In genomic region chr2:54988612-54989011, GRCh38 we compare ENCODE assay signal across 22 cellular contexts.
A peak's percentile ranks its signal among the peaks of the same experiment; 100 is the strongest.
DNase-seq lines count a peak whose midpoint lies in the region; ATAC-seq and TF ChIP-seq lines count a peak whose summit lies in the region.
"Had no signal": no experiment of that assay in that cellular context is flagged by ENCODE, and none has a peak within 500 bp of the region (broad histone marks: within the 10 kb centered on the region; RNA-seq: fewer than 3 reads in every experiment).

No MANE protein-coding gene starts in this region.

- peaks cover 100% of the 10 kb centered on the region for H4K20me1 ChIP-seq in SK-N-SH (ENCODE audit: insufficient read depth)
- H4K20me1 ChIP-seq in smooth muscle cell (ENCODE audit: low read depth) = peaks cover 100% of the 10 kb centered on the region

- WGBS in SK-N-SH (ENCODE audit: low lambda C conversion rate) = 88% methylated on average over 3 of the region's 3 CpGs
- WGBS in smooth muscle cell (ENCODE audit: low lambda C conversion rate) = 96% methylated on average over 3 of the region's 3 CpGs

- no peaks in the 10 kb centered on the region for H3K27me3 Mint-ChIP-seq in WTC11 (ENCODE audit: low read depth)
- H3K27me3 Mint-ChIP-seq in nephron progenitor cell (ENCODE audit: low read depth, poor library complexity) = no peaks in the 10 kb centered on the region
- H3K27me3 Mint-ChIP-seq: B cell had no signal

- H3K4me3 ChIP-seq in SK-N-SH (ENCODE audit: low read depth in 2 of 2, low read length in 1 of 2) = no peak overlapping the region
- H3K4me3 ChIP-seq in smooth muscle cell = no peak overlapping the region
- H3K4me3 ChIP-seq: GM23248, HAP-1 had no signal

- H3K4me2 ChIP-seq in SK-N-SH (no peak overlapping the region), smooth muscle cell (no peak overlapping the region)

- DNase-seq in SK-N-SH (no peak), WTC11 (ENCODE audit: low spot score) (no peak), nephron progenitor cell (no peak), smooth muscle cell (lab: John Stamatoyannopoulos, UW; ENCODE audit: unreplicated experiment) (no peak), left lobe of liver (ENCODE audit: low spot score) (no peak)
- DNase-seq: GM23248, KG1, NCI-H1092 treated with DMSO at 0.1 percent for 48 hours, NCI-H1436 treated with DMSO at 0.1 percent for 48 hours, NCI-H1930, NCI-H345, NCI-H524, NCI-H774, SHP77 had no signal

- no peaks in the 10 kb centered on the region for H3K27me3 ChIP-seq in SK-N-SH (ENCODE audit: insufficient read depth)
- no peaks in the 10 kb centered on the region for H3K27me3 ChIP-seq in smooth muscle cell (ENCODE audit: low read depth)

- H3K36me3 Mint-ChIP-seq in WTC11 (peaks cover 8% of the 10 kb centered on the region), nephron progenitor cell (ENCODE audit: low read depth) (peaks cover 42% of the 10 kb centered on the region)

- H3K27ac Mint-ChIP-seq in WTC11 = peak overlapping the region; percentile 51
- H3K27ac Mint-ChIP-seq in nephron progenitor cell = peak overlapping the region; percentile 29
- H3K27ac Mint-ChIP-seq: B cell had no signal

- peaks cover 46% of the 10 kb centered on the region for H3F3A ChIP-seq in SK-N-SH (replicated peaks; ENCODE audit: insufficient read depth)
- H3F3A ChIP-seq in smooth muscle cell (ENCODE audit: low read depth) = peaks cover 14% of the 10 kb centered on the region

- TF ChIP-seq CTCF in SK-N-SH (IDR thresholded peaks at IDR 0.05) = no peak
- no peak for TF ChIP-seq CTCF in WTC11 (IDR thresholded peaks at IDR 0.05)
- TF ChIP-seq CTCF in nephron progenitor cell (IDR thresholded peaks at IDR 0.05) = no peak
- TF ChIP-seq CTCF in smooth muscle cell (IDR thresholded peaks at IDR 0.05; ENCODE audit: borderline replicate concordance, insufficient read depth, poor library complexity, severe bottlenecking) = no peak

- peaks cover 2 to 31% of the 10 kb centered on the region in 2 experiments; a peak in 3 of 4 replicates for H3K4me1 ChIP-seq in SK-N-SH (ENCODE audit: control insufficient read depth in 1 of 2, insufficient read depth in 2 of 2, low read depth in 1 of 2, low read length in 1 of 2)
- no peaks in the 10 kb centered on the region for H3K4me1 ChIP-seq in smooth muscle cell (ENCODE audit: low read depth)

- H3K9ac ChIP-seq in SK-N-SH = no peak overlapping the region
- no peak overlapping the region for H3K9ac ChIP-seq in smooth muscle cell (ENCODE audit: low read depth)
- H3K9ac ChIP-seq: GM23248 had no signal

- no peak overlapping the region for H3K4me3 Mint-ChIP-seq in WTC11
- no peak overlapping the region for H3K4me3 Mint-ChIP-seq in nephron progenitor cell
- H3K4me3 Mint-ChIP-seq: B cell, CD14-positive monocyte had no signal

- H3K27ac ChIP-seq in SK-N-SH (ENCODE audit: low read depth in 2 of 2, low read length in 1 of 2) (no peak overlapping the region), smooth muscle cell (ENCODE audit: low read depth) (peak overlapping the region; percentile 39)
- H3K27ac ChIP-seq: GM23248, HL-60 had no signal

- no peak for TF ChIP-seq RAD21 in SK-N-SH (IDR thresholded peaks at IDR 0.05; ENCODE audit: low read length)

- H3K79me2 ChIP-seq in SK-N-SH (ENCODE audit: insufficient read depth) (peaks cover 100% of the 10 kb centered on the region), smooth muscle cell (ENCODE audit: low read depth) (peaks cover 100% of the 10 kb centered on the region)

- H3K36me3 ChIP-seq in SK-N-SH (replicated peaks in 1 of 2; ENCODE audit: control insufficient read depth in 1 of 2, insufficient read depth in 2 of 2, low read length in 1 of 2) (peaks cover 37 to 40% of the 10 kb centered on the region in 2 experiments), smooth muscle cell (ENCODE audit: low read depth) (peaks cover 14% of the 10 kb centered on the region)

- H3K9me3 ChIP-seq in SK-N-SH (no peaks in the 10 kb centered on the region), smooth muscle cell (replicated peaks; ENCODE audit: low read depth) (no peaks in the 10 kb centered on the region)
- H3K9me3 ChIP-seq: HAP-1 had no signal

- CTCF ChIA-PET in SK-N-SH (lab: Yijun Ruan, JAX) (no interaction called here), WTC11 (lab: Charles Lee) (no interaction called here)

- no peak for TF ChIP-seq EP300 in SK-N-SH (IDR thresholded peaks at IDR 0.05; ENCODE audit: borderline replicate concordance in 1 of 2, low read depth in 1 of 2, low read length in 1 of 2)

- no peaks in the 10 kb centered on the region for H3K9me2 ChIP-seq in SK-N-SH

- H2AFZ ChIP-seq in SK-N-SH (ENCODE audit: low read depth) (no peak overlapping the region), smooth muscle cell (ENCODE audit: low read depth) (no peak overlapping the region)
- H2AFZ ChIP-seq: GM23248 had no signal

- POLR2A ChIA-PET in SK-N-SH (lab: Yijun Ruan, JAX) = no interaction called here
- POLR2A ChIA-PET in WTC11 (lab: Charles Lee) = no interaction called here

- H3K9me3 Mint-ChIP-seq in WTC11 (no peaks in the 10 kb centered on the region), nephron progenitor cell (no peaks in the 10 kb centered on the region)
- H3K9me3 Mint-ChIP-seq: CD14-positive monocyte had no signal

- ATAC-seq in SK-N-SH treated with all-trans-retinoic acid at 6 μM for 48 hours (no peak), WTC11 (no peak), left lobe of liver (no peak), HG03159 (IDR thresholded peaks at IDR 0.05; ENCODE audit: unreplicated experiment) (no peak), GM21737 (IDR thresholded peaks at IDR 0.05; ENCODE audit: unreplicated experiment) (no peak)
- ATAC-seq: HepG2 had no signal

- H3K4me1 Mint-ChIP-seq in WTC11 (peaks cover 39% of the 10 kb centered on the region), nephron progenitor cell (no peaks in the 10 kb centered on the region)

TF ChIP-seq in SK-N-SH, 30 proteins besides CTCF, POLR2A, EP300 and RAD21 (continues in another document):
- TF ChIP-seq POLR2AphosphoS5 (IDR thresholded peaks at IDR 0.05; ENCODE audit: low read depth, low read length) (peak; percentile 6; the same call in 1 of the 2 replicates), IRF3 (IDR thresholded peaks at IDR 0.05; ENCODE audit: low read depth, low read length) (no peak), FOXJ3 (CRISPR knock-in tag; IDR thresholded peaks at IDR 0.05) (no peak), TEAD4 (IDR thresholded peaks at IDR 0.05; ENCODE audit: borderline replicate concordance, insufficient read depth) (no peak)

TF ChIP-seq in SK-N-SH treated with all-trans-retinoic acid at 6 μM for 48 hours, 23 proteins besides CTCF, POLR2A, EP300 and RAD21:
- TF ChIP-seq CSDC2 (CRISPR knock-in tag; IDR thresholded peaks at IDR 0.05) = no peak

TF ChIP-seq in WTC11, 78 proteins besides CTCF, POLR2A, EP300 and RAD21 (continues in another document):
- TF ChIP-seq FOXJ3 (CRISPR knock-in tag; IDR thresholded peaks at IDR 0.05; ENCODE audit: borderline replicate concordance) (no peak), JAZF1 (CRISPR knock-in tag; IDR thresholded peaks at IDR 0.05) (no peak), NR1H2 (CRISPR knock-in tag; IDR thresholded peaks at IDR 0.05) (no peak), SP1 (CRISPR knock-in tag; conservative IDR thresholded peaks at IDR 0.05) (no peak), SOX15 (CRISPR knock-in tag; IDR thresholded peaks at IDR 0.05) (no peak), ZSCAN18 (CRISPR knock-in tag; IDR thresholded peaks at IDR 0.05) (no peak), NFE2L1 (CRISPR knock-in tag; IDR thresholded peaks at IDR 0.05) (no peak), JUN (CRISPR knock-in tag; IDR thresholded peaks at IDR 0.05) (no peak), CDX4 (CRISPR knock-in tag; IDR thresholded peaks at IDR 0.05; ENCODE audit: borderline replicate concordance) (no peak), KAT7 (CRISPR knock-in tag; IDR thresholded peaks at IDR 0.05; ENCODE audit: borderline replicate concordance) (no peak), ZNF425 (CRISPR knock-in tag; conservative IDR thresholded peaks at IDR 0.05) (no peak)
